ENCODE assay signal across 23 cellular contexts in the genomic region with DNA sequence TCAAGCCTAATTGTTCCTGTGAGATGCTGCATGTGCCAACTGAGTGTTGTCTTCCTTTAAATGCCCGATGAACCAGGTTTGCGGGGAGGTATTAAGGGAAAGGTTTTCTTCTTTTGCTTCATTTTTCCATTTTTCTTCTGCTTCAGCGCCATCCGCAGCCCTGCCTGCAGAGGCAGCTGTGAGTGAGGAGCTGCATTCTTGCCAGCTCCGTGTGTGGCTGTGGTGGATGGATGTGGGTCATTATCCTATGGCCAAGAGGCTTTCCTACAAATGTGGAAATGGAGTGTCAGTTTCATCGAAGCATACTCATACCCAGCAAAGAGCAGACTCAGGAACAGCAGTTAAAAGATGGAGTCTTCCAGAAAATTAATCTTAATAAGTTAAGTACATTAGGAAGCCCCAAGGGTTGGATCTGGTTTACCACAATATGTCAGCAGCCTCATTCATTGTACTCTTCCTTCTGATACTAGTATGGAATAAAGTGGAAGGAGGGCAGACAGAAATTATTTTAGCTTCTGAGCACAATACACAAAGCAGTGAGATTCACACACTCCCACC. TPM values are rescaled to one million over a fixed set of nuclear protein-coding genes. Genes with fewer than 3 reads are reported as not detected.
"Had no signal": no experiment of that assay in that cellular context is flagged by ENCODE, and none has a peak within 500 bp of the region (broad histone marks: within the 10 kb centered on the region; RNA-seq: fewer than 3 reads in every experiment).

No MANE protein-coding gene starts in this region.

- FAIRE-seq: endometrium had no signal

- H3K4me3 Mint-ChIP-seq: naive B cell had no signal

- H3K4me3 ChIP-seq: dorsolateral prefrontal cortex, gastrocnemius medialis, heart right ventricle, left ventricle myocardium inferior, lung, sigmoid colon, skin epidermis, stomach had no signal

- H3K4me1 Mint-ChIP-seq: naive B cell had no signal

- DNase-seq: cortex of kidney; dorsolateral prefrontal cortex; effector CD8-positive, alpha-beta T cell; gastrocnemius medialis; heart right ventricle; hypothalamus; islet precursor cell; left ventricle myocardium inferior; mesenchymal stem cell; naive B cell; sigmoid colon; stimulated activated CD4-positive, alpha-beta T cell treated with anti-CD3 and anti-CD28 coated beads, Interleukin-12 subunit alpha, Interleukin-12 subunit beta, amount 100 ng/mL, for 4 hours; stimulated activated naive CD4-positive, alpha-beta T cell; stomach; substantia nigra; trophoblast cell had no signal

- H3K36me3 Mint-ChIP-seq: naive B cell had no signal

- H3K4me1 ChIP-seq: gastrocnemius medialis, heart right ventricle, left ventricle myocardium inferior, sigmoid colon, stomach had no signal

- H3K9me3 ChIP-seq: gastrocnemius medialis, left ventricle myocardium inferior, neutrophil, stomach had no signal

- H3K36me3 ChIP-seq: gastrocnemius medialis, heart right ventricle, left ventricle myocardium inferior, neutrophil, sigmoid colon, stomach had no signal

- H3K27ac ChIP-seq: dorsolateral prefrontal cortex, gastrocnemius medialis, heart right ventricle, left ventricle myocardium inferior, neutrophil, sigmoid colon, skin epidermis, stomach had no signal

- ATAC-seq: esophagus mucosa, gastrocnemius medialis, heart right ventricle had no signal

RNA-seq across cellular contexts. Expression of gene TNIP3, which starts 37.6 kb away (rescaled TPM):
- total RNA-seq: gastrocnemius medialis, left ventricle myocardium inferior had no signal
- polyA plus RNA-seq: urinary bladder had no signal

RNA-seq across cellular contexts. Expression of gene NDNF, which starts 54.2 kb away (rescaled TPM):
- total RNA-seq: pulmonary artery endothelial cell had no signal
